15 cellular contexts compared by ENCODE assay signal in genomic region chr5:87241555-87241954, GRCh38. TPM values are rescaled to one million over a fixed set of nuclear protein-coding genes. Genes with fewer than 3 reads are reported as not detected.
DNase-seq lines count a peak whose midpoint lies in the region; ATAC-seq, FAIRE-seq and TF ChIP-seq lines count a peak whose summit lies in the region.
"Had no signal": no experiment of that assay in that cellular context is flagged by ENCODE, and none has a peak within 500 bp of the region (broad histone marks: within the 10 kb centered on the region; RNA-seq: fewer than 3 reads in every experiment).

No MANE protein-coding gene starts in this region.

- ATAC-seq in HepG2 (no peak), right lobe of liver (no peak)
- ATAC-seq: CD8-positive, alpha-beta T cell had no signal

- H3K23ac ChIP-seq in mesenchymal stem cell (ENCODE audit: low read length in 2 of 2), result no peak overlapping the region

- POLR2A ChIA-PET in HepG2 (lab: Yijun Ruan, JAX), result no interaction called here

- no peaks in the 10 kb centered on the region for H3K9me3 ChIP-seq in HepG2 (ENCODE audit: low read length)
- H3K9me3 ChIP-seq in right lobe of liver, result no peaks in the 10 kb centered on the region
- H3K9me3 ChIP-seq in adipocyte (ENCODE audit: control insufficient read depth, low read length), result no peaks in the 10 kb centered on the region
- no peaks in the 10 kb centered on the region for H3K9me3 ChIP-seq in mesenchymal stem cell (ENCODE audit: control insufficient read depth, low read length)
- H3K9me3 ChIP-seq in MG63, result no peaks in the 10 kb centered on the region
- H3K9me3 ChIP-seq: BLaER1 treated with 17β-estradiol and CSF1 and Interleukin-3, amounts not matched to agents 10 nM and 100 nM; HAP-1 had no signal

- intact Hi-C loops in HepG2 (cut with micrococcal nuclease; ENCODE audit: unreplicated experiment), result no loop called here
- intact Hi-C loops in right lobe of liver (cut with DNase I), result no loop called here

- no peak for FAIRE-seq in HepG2 (lab: Jason Lieb, UNC)
- FAIRE-seq: G401.6 had no signal

- H3K27me3 ChIP-seq in HepG2 (ENCODE audit: control insufficient read depth in 1 of 2, insufficient read depth in 2 of 2, low read length in 2 of 2) (no peaks in the 10 kb centered on the region), right lobe of liver (no peaks in the 10 kb centered on the region), adipocyte (replicated peaks; ENCODE audit: control insufficient read depth, insufficient read depth, low read length) (no peaks in the 10 kb centered on the region), mesenchymal stem cell (ENCODE audit: control insufficient read depth in 1 of 2, insufficient read depth in 1 of 2, low read length in 2 of 2) (no peaks in the 10 kb centered on the region), MG63 (no peaks in the 10 kb centered on the region)
- H3K27me3 ChIP-seq: BLaER1 treated with 17β-estradiol and CSF1 and Interleukin-3, amounts not matched to agents 10 nM and 100 nM had no signal

- WGBS in HepG2 (ENCODE audit: low lambda C conversion rate), result 1% methylated on average over 2 of the region's 2 CpGs
- WGBS in right lobe of liver (ENCODE audit: insufficient coverage, low coverage, low lambda C conversion rate, missing lambda C conversion rate), result 43% methylated on average over 2 of the region's 2 CpGs
- WGBS in mesenchymal stem cell, result 95% methylated on average over 2 of the region's 2 CpGs

- H4K20me1 ChIP-seq in HepG2 (ENCODE audit: insufficient read depth, low read length), result no peaks in the 10 kb centered on the region
- H4K20me1 ChIP-seq: BLaER1 treated with 17β-estradiol and CSF1 and Interleukin-3, amounts not matched to agents 10 nM and 100 nM had no signal

- no peaks in the 10 kb centered on the region for H3K79me2 ChIP-seq in HepG2 (ENCODE audit: insufficient read depth, low read length)

- H3K27ac ChIP-seq in HepG2 (ENCODE audit: extremely low read length, insufficient read depth, low read length), result no peak overlapping the region
- H3K27ac ChIP-seq in right lobe of liver, result no peak overlapping the region
- no peak overlapping the region for H3K27ac ChIP-seq in mesenchymal stem cell (ENCODE audit: low read length, poor library complexity, severe bottlenecking)

- H3K4me3 ChIP-seq in HepG2 (replicated peaks in 1 of 3; ENCODE audit: insufficient read depth in 1 of 3, low read depth in 2 of 3, low read length in 3 of 3) (no peak overlapping the region), right lobe of liver (no peak overlapping the region), adipocyte (ENCODE audit: low read length) (peak overlapping the region; percentile 4), mesenchymal stem cell (ENCODE audit: insufficient read depth in 1 of 2, low read depth in 1 of 2, low read length in 2 of 2) (no peak overlapping the region), MG63 (no peak overlapping the region)
- H3K4me3 ChIP-seq: BLaER1 treated with 17β-estradiol and CSF1 and Interleukin-3, amounts not matched to agents 10 nM and 100 nM; HAP-1 had no signal

- H3K36me3 ChIP-seq in HepG2 (replicated peaks in 1 of 2; ENCODE audit: control insufficient read depth in 1 of 2, insufficient read depth in 2 of 2, low read length in 2 of 2) (no peaks in the 10 kb centered on the region), right lobe of liver (no peaks in the 10 kb centered on the region), adipocyte (ENCODE audit: control insufficient read depth, insufficient read depth, low read length, severe bottlenecking) (no peaks in the 10 kb centered on the region), mesenchymal stem cell (ENCODE audit: control insufficient read depth in 1 of 2, insufficient read depth in 2 of 2, low read depth in 1 of 2, low read length in 2 of 2) (no peaks in the 10 kb centered on the region), MG63 (no peaks in the 10 kb centered on the region)
- H3K36me3 ChIP-seq: BLaER1 treated with 17β-estradiol and CSF1 and Interleukin-3, amounts not matched to agents 10 nM and 100 nM; HAP-1 had no signal

- no peaks in the 10 kb centered on the region for H3K79me1 ChIP-seq in mesenchymal stem cell (replicated peaks; ENCODE audit: low read length, poor library complexity, severe bottlenecking)

- no TSS peak for BruUV-seq in HepG2 (replicated peaks; lab: Mats Ljungman, UMichigan)

- H3K14ac ChIP-seq in mesenchymal stem cell (ENCODE audit: low read length in 2 of 2), result no peak overlapping the region

- DNase-seq in HepG2 (ENCODE audit: low spot score) (no peak), right lobe of liver (no peak), adipocyte (ENCODE audit: low read depth) (no peak), mesenchymal stem cell (no peak), hippocampal formation (lab: John Stamatoyannopoulos, UW) (no peak), islet precursor cell (no peak), MG63 (no peak)
- no peak for DNase-seq in stimulated activated CD4-positive, alpha-beta T cell treated with anti-CD3 and anti-CD28 coated beads, Interleukin-15, amount 100 ng/mL, for 24 hours
- DNase-seq: 8988T; CD8-positive, alpha-beta T cell; DMS 273 treated with DMSO at 0.1 percent for 48 hours; DMS53 had no signal

- no peak overlapping the region for H3K4ac ChIP-seq in mesenchymal stem cell (ENCODE audit: low read depth in 1 of 2, low read length in 2 of 2)

- H3K4me2 ChIP-seq in HepG2 (ENCODE audit: low read depth, low read length), result no peak overlapping the region
- no peak overlapping the region for H3K4me2 ChIP-seq in mesenchymal stem cell (ENCODE audit: low read length, poor library complexity, severe bottlenecking)

- H2BK12ac ChIP-seq in mesenchymal stem cell (ENCODE audit: low read length in 2 of 2), result no peak overlapping the region

- no peak overlapping the region for H4K8ac ChIP-seq in mesenchymal stem cell (ENCODE audit: low read length)

- TF ChIP-seq EP300 in HepG2 (IDR thresholded peaks at IDR 0.05; ENCODE audit: low read depth in 2 of 2, low read length in 2 of 2), result no peak
- no peak for TF ChIP-seq EP300 in HepG2 (CRISPR knock-in tag; IDR thresholded peaks at IDR 0.05; ENCODE audit: borderline replicate concordance)

- no peak overlapping the region for H2BK120ac ChIP-seq in mesenchymal stem cell (ENCODE audit: low read depth, low read length)

- CTCF ChIA-PET in HepG2 (lab: Yijun Ruan, JAX; ENCODE audit: low intra/inter-chr PET ratio, low total read pairs), result no interaction called here

- no peak for TF ChIP-seq CTCF in HepG2 (CRISPR knock-in tag; IDR thresholded peaks at IDR 0.05)
- TF ChIP-seq CTCF in right lobe of liver (IDR thresholded peaks at IDR 0.05), result no peak

- in situ Hi-C loops in HepG2 (cut with HindIII; ENCODE audit: extremely low pct_ligation_motif_present, low pct_unique_long_range_greater_than_20kb), result no loop called here

- no peaks in the 10 kb centered on the region for H3K4me1 ChIP-seq in HepG2 (ENCODE audit: insufficient read depth, low read length)
- no peaks in the 10 kb centered on the region for H3K4me1 ChIP-seq in right lobe of liver
- peaks cover 38% of the 10 kb centered on the region for H3K4me1 ChIP-seq in adipocyte (ENCODE audit: control insufficient read depth, insufficient read depth, low read length)
- no peaks in the 10 kb centered on the region for H3K4me1 ChIP-seq in mesenchymal stem cell (ENCODE audit: control insufficient read depth, insufficient read depth, low read depth, low read length)
- H3K4me1 ChIP-seq: HAP-1 had no signal

- H2AK5ac ChIP-seq in mesenchymal stem cell (ENCODE audit: low read length, severe bottlenecking), result no peak overlapping the region

- H3K18ac ChIP-seq in mesenchymal stem cell (ENCODE audit: low read depth in 1 of 2, low read length in 2 of 2), result no peak overlapping the region

- no peak overlapping the region for H2BK5ac ChIP-seq in mesenchymal stem cell (ENCODE audit: low read depth, low read length, poor library complexity, severe bottlenecking)

- no peak for TF ChIP-seq RAD21 in HepG2 (CRISPR knock-in tag; IDR thresholded peaks at IDR 0.05)

- H3K9ac ChIP-seq in HepG2 (ENCODE audit: insufficient read depth, low read depth, low read length), result no peak overlapping the region
- peak overlapping the region; percentile 67 for H3K9ac ChIP-seq in adipocyte (ENCODE audit: low read length)
- peak overlapping the region; percentile 88 for H3K9ac ChIP-seq in mesenchymal stem cell (ENCODE audit: low read length)
- H3K9ac ChIP-seq: BLaER1 treated with 17β-estradiol and CSF1 and Interleukin-3, amounts not matched to agents 10 nM and 100 nM had no signal

- no peak overlapping the region for H2BK15ac ChIP-seq in mesenchymal stem cell (ENCODE audit: low read depth, poor library complexity, severe bottlenecking)

- TF ChIP-seq POLR2A in HepG2 (IDR thresholded peaks at IDR 0.05; ENCODE audit: insufficient read depth in 1 of 2, low read depth in 2 of 2, low read length in 2 of 2), result no peak
- no peak for TF ChIP-seq POLR2A in right lobe of liver (IDR thresholded peaks at IDR 0.05)

- H4K91ac ChIP-seq in mesenchymal stem cell (ENCODE audit: low read length), result no peak overlapping the region

- H2AFZ ChIP-seq in HepG2 (ENCODE audit: low read length), result no peak overlapping the region
- H2AFZ ChIP-seq in mesenchymal stem cell (ENCODE audit: low read depth, low read length), result no peak overlapping the region

RNA-seq across cellular contexts. Expression of gene RASA1, which starts 26.1 kb away (rescaled TPM):
- total RNA-seq in HepG2 (2016; rRNA removed; fragmentation: Illumina TruSeq; extraction: Trizol) (19.5 and 23.4 TPM in 2 replicates), right lobe of liver (1 to 10 TPM; 7.1 to 9.9 (median 8.7) TPM)
- total RNA-seq in HepG2 (2016; cell fraction: cytosol; rRNA removed; fragmentation: Illumina TruSeq; extraction: Trizol; ENCODE audit: low read depth), result 4.1 and 4.5 TPM in 2 replicates
- total RNA-seq in HepG2 (2016; cell fraction: insoluble cytoplasmic fraction; rRNA removed; fragmentation: Illumina TruSeq; extraction: Trizol), result 19.3 and 22.1 TPM in 2 replicates
- 6.9 and 8.2 TPM in 2 replicates for total RNA-seq in HepG2 (2016; cell fraction: membrane; rRNA removed; fragmentation: Illumina TruSeq; extraction: Trizol)
- 22.0 and 22.2 TPM in 2 replicates for total RNA-seq in HepG2 (2016; cell fraction: nucleus; rRNA removed; fragmentation: Illumina TruSeq; extraction: Trizol)
- polyA plus RNA-seq in HepG2 (2011; rRNA removed), result 17.7 and 20.5 TPM in 2 replicates
- 8.3 and 12.5 TPM in 2 replicates for polyA plus RNA-seq in HepG2 (2011; cell fraction: cytosol; rRNA removed)
- polyA plus RNA-seq in HepG2 (2011; cell fraction: nucleus; rRNA removed), result 16.9 and 18.3 TPM in 2 replicates
- 13.9 and 17.0 TPM in 2 replicates for polyA plus RNA-seq in HepG2 (2012)
- 0.42 and 0.60 TPM in 2 replicates for polyA plus RNA-seq in HepG2 (2016; cell fraction: cytosol; fragmentation: Illumina TruSeq; extraction: Trizol; ENCODE audit: low read depth)
- polyA plus RNA-seq in HepG2 (2016; cell fraction: insoluble cytoplasmic fraction; fragmentation: Illumina TruSeq; extraction: Trizol; ENCODE audit: low read depth), result 17.7 and 18.8 TPM in 2 replicates
- polyA plus RNA-seq in HepG2 (2016; cell fraction: membrane; fragmentation: Illumina TruSeq; extraction: Trizol; ENCODE audit: low read depth), result 2.2 and 2.5 TPM in 2 replicates
- polyA plus RNA-seq in HepG2 (2016; cell fraction: nucleus; fragmentation: Illumina TruSeq; extraction: Trizol; ENCODE audit: insufficient read depth, low read depth), result 18.8 and 21.9 TPM in 2 replicates
- 9.7 and 11.4 TPM in 2 replicates for polyA minus RNA-seq in HepG2 (2011; rRNA and poly(A)+ RNA removed; ENCODE audit: low replicate concordance)
- 11.5 and 12.7 TPM in 2 replicates for polyA minus RNA-seq in HepG2 (2011; cell fraction: cytosol; rRNA and poly(A)+ RNA removed)
- polyA minus RNA-seq in HepG2 (2011; cell fraction: nucleus; rRNA and poly(A)+ RNA removed), result 45.9 and 50.9 TPM in 2 replicates
- 28.5 TPM for polyA plus RNA-seq in mesenchymal stem cell (2013, experiment 1 of 2)
- 30.0 TPM for polyA plus RNA-seq in mesenchymal stem cell (2013, experiment 2 of 2)
- 11.0 and 16.4 TPM in 2 replicates for total RNA-seq in MG63 (2014; rRNA removed; shearing (Covaris generic); ENCODE audit: low replicate concordance)
